In the genomic region with DNA sequence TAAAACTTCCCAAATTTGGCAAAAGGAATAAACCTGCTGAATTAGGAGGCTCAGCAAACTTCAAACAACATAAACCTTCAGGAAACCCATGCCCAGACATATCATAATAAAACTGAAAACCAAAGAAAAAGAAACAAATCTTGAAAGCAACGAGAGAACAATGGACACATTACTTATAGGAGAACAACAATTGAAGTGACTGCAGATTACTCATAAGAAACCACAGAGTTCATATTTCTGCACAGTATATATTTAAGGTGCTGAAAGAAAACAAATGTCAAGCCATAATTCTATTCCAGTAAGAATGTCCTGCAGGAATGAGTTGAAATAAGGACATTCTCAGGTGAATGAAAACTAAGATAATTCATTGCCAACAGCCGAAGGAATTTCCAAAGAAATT, we compare ENCODE assay signal across 21 cellular contexts.
"Had no signal": no experiment of that assay in that cellular context is flagged by ENCODE, and none has a peak within 500 bp of the region (broad histone marks: within the 10 kb centered on the region; RNA-seq: fewer than 3 reads in every experiment).

No MANE protein-coding gene starts in this region.

- DNase-seq: IMR-90, Kasumi-1, KG1, MM.1S, NCI-H1092 treated with DMSO at 0.1 percent for 48 hours, NCI-H1436, NCI-H187, NCI-H2029, NCI-H2081 treated with DMSO at 0.1 percent for 48 hours, NCI-H2171, NCI-H226, NCI-H446, NCI-H510A, NCI-H524 treated with DMSO at 0.1 percent for 48 hours, NCI-H69, NCI-H774, SHP77, SK-N-SH had no signal

- FAIRE-seq: HepG2 had no signal

- H3K27ac ChIP-seq: RWPE1 had no signal

- H3K9ac ChIP-seq: SK-N-SH had no signal

- H3K4me2 ChIP-seq: SK-N-SH had no signal

- ATAC-seq: HepG2, Panc1 had no signal
